9 cellular contexts compared by ENCODE assay signal in the genomic region with DNA sequence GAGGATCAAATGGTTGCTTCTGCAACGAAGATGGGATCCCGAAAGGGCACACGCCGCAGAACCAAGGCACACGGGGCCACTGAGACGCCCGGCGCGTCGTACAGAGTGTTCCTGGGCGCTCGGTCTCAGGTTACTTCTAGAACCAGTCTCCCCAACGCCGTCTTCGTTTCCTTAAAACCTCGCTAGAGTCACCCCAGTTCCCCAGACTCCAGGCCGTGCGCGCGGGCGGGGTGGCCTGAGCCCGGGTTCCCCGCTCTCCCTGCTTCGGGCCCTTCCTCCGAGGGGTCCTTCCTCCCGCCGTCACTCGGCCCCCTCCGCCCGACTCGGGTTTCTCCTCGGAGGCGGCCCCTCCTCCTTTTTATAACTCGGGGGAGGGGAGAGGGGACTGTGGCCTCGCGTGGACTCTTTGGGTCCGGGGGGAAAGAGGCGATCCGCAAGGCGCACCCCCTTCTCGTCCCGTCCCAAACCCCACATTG. TPM values are rescaled to one million over a fixed set of nuclear protein-coding genes. Genes with fewer than 3 reads are reported as not detected.
A peak's percentile ranks its signal among the peaks of the same experiment; 100 is the strongest.
DNase-seq lines count a peak whose midpoint lies in the region; ATAC-seq and TF ChIP-seq lines count a peak whose summit lies in the region.
"Had no signal": no experiment of that assay in that cellular context is flagged by ENCODE, and none has a peak within 500 bp of the region (broad histone marks: within the 10 kb centered on the region; RNA-seq: fewer than 3 reads in every experiment).

No MANE protein-coding gene starts in this region.

- no peak overlapping the region for H3K27ac Mint-ChIP-seq in activated T-helper 2 cell treated with anti-CD3 and anti-CD28 coated beads, Interferon-gamma antibody, Interleukin-2, Interleukin-4, amounts not matched to agents 10 μg/mL and 5 μg/mL and 100 μg/mL, durations not matched to agents 14 hours and 24 hours and 36 hours
- peak overlapping the region; percentile 100 for H3K27ac Mint-ChIP-seq in neural crest cell (ENCODE audit: unreplicated experiment)

- H3K27ac ChIP-seq in foreskin keratinocyte = no peak overlapping the region

- H3K4me3 Mint-ChIP-seq in activated T-helper 2 cell treated with anti-CD3 and anti-CD28 coated beads, Interferon-gamma antibody, Interleukin-2, Interleukin-4, amounts not matched to agents 10 μg/mL and 5 μg/mL and 100 μg/mL, durations not matched to agents 14 hours and 24 hours and 36 hours (ENCODE audit: low read depth) = peak overlapping the region; percentile 83
- peak overlapping the region; percentile 96 for H3K4me3 Mint-ChIP-seq in neural crest cell

- intact Hi-C loops in activated T-helper 2 cell treated with anti-CD3 and anti-CD28 coated beads, Interferon-gamma antibody, Interleukin-2, Interleukin-4, amounts not matched to agents 10 μg/mL and 5 μg/mL and 100 μg/mL, durations not matched to agents 14 hours and 24 hours and 36 hours (cut with micrococcal nuclease) = loop anchor here (5.0 kb wide), 3 partner anchors 144 to 581 kb away; partner anchors contain the start of genes BMPR2, STRADB and TRAK2

- no peak for TF ChIP-seq CTCF in foreskin keratinocyte (conservative IDR thresholded peaks at IDR 0.05)
- TF ChIP-seq CTCF in neural crest cell (conservative IDR thresholded peaks at IDR 0.05) = no peak

- H3K36me3 Mint-ChIP-seq in activated T-helper 2 cell treated with anti-CD3 and anti-CD28 coated beads, Interferon-gamma antibody, Interleukin-2, Interleukin-4, amounts not matched to agents 10 μg/mL and 5 μg/mL and 100 μg/mL, durations not matched to agents 14 hours and 24 hours and 36 hours (ENCODE audit: low read depth) = no peaks in the 10 kb centered on the region
- H3K36me3 Mint-ChIP-seq in neural crest cell (ENCODE audit: low read depth) = no peaks in the 10 kb centered on the region

- peaks cover 46% of the 10 kb centered on the region for H3K27me3 Mint-ChIP-seq in activated T-helper 2 cell treated with anti-CD3 and anti-CD28 coated beads, Interferon-gamma antibody, Interleukin-2, Interleukin-4, amounts not matched to agents 10 μg/mL and 5 μg/mL and 100 μg/mL, durations not matched to agents 14 hours and 24 hours and 36 hours (ENCODE audit: low read depth)
- peaks cover 4% of the 10 kb centered on the region for H3K27me3 Mint-ChIP-seq in neural crest cell (ENCODE audit: low read depth)

- DNase-seq in ELR (ENCODE audit: low read depth) (peak; percentile 66), NCI-H82 treated with DMSO at 0.1 percent for 48 hours (lab: John Stamatoyannopoulos, UW; ENCODE audit: unreplicated experiment) (peak; percentile 22), foreskin keratinocyte (peak in 1 of 2 donors; percentile 45), neural crest cell (ENCODE audit: low read depth, low spot score) (peak; percentile 70), NCI-H446 (lab: John Stamatoyannopoulos, UW) (no peak), NCI-H2196 treated with DMSO at 0.1 percent for 48 hours (lab: John Stamatoyannopoulos, UW; ENCODE audit: unreplicated experiment) (no peak)
- peak; percentile 31 for DNase-seq in activated T-helper 2 cell treated with anti-CD3 and anti-CD28 coated beads, Interferon-gamma antibody, Interleukin-2, Interleukin-4, amounts not matched to agents 10 μg/mL and 5 μg/mL and 100 μg/mL, durations not matched to agents 14 hours and 24 hours and 36 hours (ENCODE audit: low spot score)

- peaks cover 28% of the 10 kb centered on the region for H3K27me3 ChIP-seq in foreskin keratinocyte

- peaks cover 11% of the 10 kb centered on the region for H3K4me1 Mint-ChIP-seq in activated T-helper 2 cell treated with anti-CD3 and anti-CD28 coated beads, Interferon-gamma antibody, Interleukin-2, Interleukin-4, amounts not matched to agents 10 μg/mL and 5 μg/mL and 100 μg/mL, durations not matched to agents 14 hours and 24 hours and 36 hours (ENCODE audit: low read depth)
- H3K4me1 Mint-ChIP-seq in neural crest cell = peaks cover 32% of the 10 kb centered on the region

- ATAC-seq in HG02642 (IDR thresholded peaks at IDR 0.05; ENCODE audit: poor library complexity, unreplicated experiment) = peak; percentile 15
- ATAC-seq in foreskin keratinocyte = peak; percentile 35

- H3K9me3 Mint-ChIP-seq in activated T-helper 2 cell treated with anti-CD3 and anti-CD28 coated beads, Interferon-gamma antibody, Interleukin-2, Interleukin-4, amounts not matched to agents 10 μg/mL and 5 μg/mL and 100 μg/mL, durations not matched to agents 14 hours and 24 hours and 36 hours = no peaks in the 10 kb centered on the region
- no peaks in the 10 kb centered on the region for H3K9me3 Mint-ChIP-seq in neural crest cell

- peaks cover 7% of the 10 kb centered on the region for H3K4me1 ChIP-seq in foreskin keratinocyte

RNA-seq across cellular contexts. Expression of gene FZD7, which starts 0.8 kb away (rescaled TPM):
- 1.1 and 1.4 TPM in 2 replicates for total RNA-seq in activated T-helper 2 cell treated with anti-CD3 and anti-CD28 coated beads, Interferon-gamma antibody, Interleukin-2, Interleukin-4, amounts not matched to agents 10 μg/mL and 5 μg/mL and 100 μg/mL, durations not matched to agents 14 hours and 24 hours and 36 hours
- total RNA-seq in foreskin keratinocyte (2.5 TPM in 2 replicates), neural crest cell (89.1 and 91.0 TPM in 2 replicates)
- 1.2 and 1.3 TPM in 2 replicates for polyA plus RNA-seq in foreskin keratinocyte

RNA-seq across cellular contexts. Expression of gene KIAA2012, which starts 40.2 kb away (rescaled TPM):
- total RNA-seq in activated T-helper 2 cell treated with anti-CD3 and anti-CD28 coated beads, Interferon-gamma antibody, Interleukin-2, Interleukin-4, amounts not matched to agents 10 μg/mL and 5 μg/mL and 100 μg/mL, durations not matched to agents 14 hours and 24 hours and 36 hours = not detected in 2 replicates
- total RNA-seq in foreskin keratinocyte = not detected in 2 replicates
- not detected in 2 replicates for polyA plus RNA-seq in foreskin keratinocyte
- 0.07 and 0.34 TPM in 2 replicates for total RNA-seq in neural crest cell
- total RNA-seq: SK-MEL-5 had no signal

Comparison
In these comparisons a context has a peak if more than half of its experiments do, and no peak if none do; other contexts are left out.
1. DNase-seq: peak in ELR (single experiment), NCI-H82 treated with DMSO at 0.1 percent for 48 hours (single experiment), activated T-helper 2 cell treated with anti-CD3 and anti-CD28 coated beads, Interferon-gamma antibody, Interleukin-2, Interleukin-4, amounts not matched to agents 10 μg/mL and 5 μg/mL and 100 μg/mL, durations not matched to agents 14 hours and 24 hours and 36 hours (single experiment) and neural crest cell (single experiment); none in NCI-H446 (0 of 2) and NCI-H2196 treated with DMSO at 0.1 percent for 48 hours (single experiment).
2. RNA of gene FZD7, which starts 0.8 kb away (total RNA-seq): 89.1 to 91.0 TPM in neural crest cell; 2.5 TPM in foreskin keratinocyte and 1.1 to 1.4 TPM in activated T-helper 2 cell treated with anti-CD3 and anti-CD28 coated beads, Interferon-gamma antibody, Interleukin-2, Interleukin-4, amounts not matched to agents 10 μg/mL and 5 μg/mL and 100 μg/mL, durations not matched to agents 14 hours and 24 hours and 36 hours; every median in the first group is over 10 times any median in the second.